ENCODE assay signal across 10 cellular contexts in genomic region chr7:134932707-134933370, GRCh38. TPM values are rescaled to one million over a fixed set of nuclear protein-coding genes. Genes with fewer than 3 reads are reported as not detected.
DNase-seq lines count a peak whose midpoint lies in the region; ATAC-seq and TF ChIP-seq lines count a peak whose summit lies in the region.
"Had no signal": no experiment of that assay in that cellular context is flagged by ENCODE, and none has a peak within 500 bp of the region (broad histone marks: within the 10 kb centered on the region; RNA-seq: fewer than 3 reads in every experiment).

No MANE protein-coding gene starts in this region.

- WGBS in thymus: 89% methylated on average over 17 of the region's 17 CpGs

- peaks cover 0 to 3% of the 10 kb centered on the region in 2 donors for H3K9me3 Mint-ChIP-seq in activated T-cell treated with anti-CD3 and anti-CD28 coated beads, Interleukin-2, amount 50 U/mL, for 72 hours

- peak overlapping the region; percentile 4 for H3K27ac Mint-ChIP-seq in activated T-cell treated with anti-CD3 and anti-CD28 coated beads, Interleukin-2, amount 50 U/mL, for 72 hours
- H3K27ac Mint-ChIP-seq: CD4-positive, CD25-positive, alpha-beta regulatory T cell had no signal

- peak overlapping the region; percentile 38 to 41 for H3K4me3 Mint-ChIP-seq in activated T-cell treated with anti-CD3 and anti-CD28 coated beads, Interleukin-2, amount 50 U/mL, for 72 hours

- H3K9me3 ChIP-seq in Karpas-422 (ENCODE audit: low read length) (no peaks in the 10 kb centered on the region), thymus (ENCODE audit: control insufficient read depth) (no peaks in the 10 kb centered on the region)
- H3K9me3 ChIP-seq: neutrophil had no signal

- no peaks in the 10 kb centered on the region for H4K20me1 ChIP-seq in Karpas-422 (ENCODE audit: insufficient read depth, low read depth, low read length)

- no peak for TF ChIP-seq CTCF in fibroblast of mammary gland (conservative IDR thresholded peaks at IDR 0.05; ENCODE audit: control insufficient read depth, insufficient read depth, low read depth, low read length)

- H3K9ac ChIP-seq in Karpas-422 (ENCODE audit: low read length): peak overlapping the region; percentile 59

- H3K79me2 ChIP-seq in Karpas-422 (ENCODE audit: low read length): no peaks in the 10 kb centered on the region

- H3K27me3 ChIP-seq in Karpas-422 (ENCODE audit: low read length) (no peaks in the 10 kb centered on the region), thymus (ENCODE audit: control insufficient read depth, insufficient read depth) (no peaks in the 10 kb centered on the region)
- H3K27me3 ChIP-seq: neutrophil had no signal

- H3K36me3 ChIP-seq in Karpas-422 (ENCODE audit: insufficient read depth, low read length) (no peaks in the 10 kb centered on the region), thymus (ENCODE audit: control insufficient read depth, insufficient read depth) (no peaks in the 10 kb centered on the region)
- H3K36me3 ChIP-seq: neutrophil had no signal

- peaks cover 29% of the 10 kb centered on the region for H3K4me1 Mint-ChIP-seq in activated T-cell treated with anti-CD3 and anti-CD28 coated beads, Interleukin-2, amount 50 U/mL, for 72 hours (ENCODE audit: low read depth)

- no peak for ATAC-seq in activated T-cell treated with anti-CD3 and anti-CD28 coated beads, Interleukin-2, amount 50 U/mL, for 72 hours (replicated peaks in 1 of 2)
- ATAC-seq in HG03039 (IDR thresholded peaks at IDR 0.05; ENCODE audit: unreplicated experiment): no peak

- H3K27me3 Mint-ChIP-seq in activated T-cell treated with anti-CD3 and anti-CD28 coated beads, Interleukin-2, amount 50 U/mL, for 72 hours (ENCODE audit: low read depth): peaks cover 2% of the 10 kb centered on the region

- H3K4me3 ChIP-seq in Karpas-422 (ENCODE audit: low read length): peak overlapping the region; percentile 65
- H3K4me3 ChIP-seq in fibroblast of mammary gland (ENCODE audit: control insufficient read depth, low read depth, low read length): no peak overlapping the region
- H3K4me3 ChIP-seq in thymus (ENCODE audit: low read length): no peak overlapping the region

- peak overlapping the region; percentile 94 for H2AFZ ChIP-seq in Karpas-422 (ENCODE audit: low read length)

- peak overlapping the region; percentile 78 for H3K4me2 ChIP-seq in Karpas-422 (ENCODE audit: low read depth, low read length, poor library complexity, severe bottlenecking)

- H3K27ac ChIP-seq in Karpas-422 (ENCODE audit: low read length): no peak overlapping the region
- H3K27ac ChIP-seq in thymus (ENCODE audit: low read depth): peak overlapping the region; percentile 65
- H3K27ac ChIP-seq: neutrophil had no signal

- H3K9me2 ChIP-seq in Karpas-422 (replicated peaks; ENCODE audit: insufficient read depth, low read length): no peaks in the 10 kb centered on the region

- H3K36me3 Mint-ChIP-seq in activated T-cell treated with anti-CD3 and anti-CD28 coated beads, Interleukin-2, amount 50 U/mL, for 72 hours (ENCODE audit: insufficient read depth in 2 of 2): peaks cover 0 to 1% of the 10 kb centered on the region in 2 donors
- H3K36me3 Mint-ChIP-seq: CD4-positive, CD25-positive, alpha-beta regulatory T cell had no signal

- DNase-seq in activated T-cell treated with anti-CD3 and anti-CD28 coated beads, Interleukin-2, amount 50 U/mL, for 72 hours: no peak
- no peak for DNase-seq in activated T-cell treated with anti-CD3 and anti-CD28 coated beads for 4 hours
- peak; percentile 64 for DNase-seq in Karpas-422
- DNase-seq in fibroblast of mammary gland (ENCODE audit: low read depth): peak; percentile 78
- no peak for DNase-seq in AG08395 (ENCODE audit: low spot score)
- DNase-seq in 8988T: no peak
- DNase-seq: CD4-positive, CD25-positive, alpha-beta regulatory T cell had no signal

- H3K4me1 ChIP-seq in Karpas-422 (ENCODE audit: low read length): peaks cover 28% of the 10 kb centered on the region
- no peaks in the 10 kb centered on the region for H3K4me1 ChIP-seq in thymus (ENCODE audit: control insufficient read depth, insufficient read depth, low read length)

RNA-seq across cellular contexts. Expression of gene AGBL3, which starts 53.5 kb away (rescaled TPM):
- 1 to 10 TPM; 2.4 to 3.8 TPM for total RNA-seq in activated T-cell treated with anti-CD3 and anti-CD28 coated beads, Interleukin-2, amount 50 U/mL, for 72 hours
- total RNA-seq in Karpas-422 (2014; rRNA removed; shearing (Covaris generic); ENCODE audit: low replicate concordance): 0.97 and 3.5 TPM in 2 replicates
- polyA plus RNA-seq in thymus: 1.9 TPM

Comparison
In these comparisons a context has a peak if more than half of its experiments do, and no peak if none do; other contexts are left out.
1. DNase-seq: peak in Karpas-422 (single experiment) and fibroblast of mammary gland (single experiment); none in activated T-cell treated with anti-CD3 and anti-CD28 coated beads, Interleukin-2, amount 50 U/mL, for 72 hours (0 of 2), activated T-cell treated with anti-CD3 and anti-CD28 coated beads for 4 hours (single experiment), AG08395 (single experiment) and 8988T (single experiment).